23 cellular contexts compared by ENCODE assay signal in genomic region chr1:64363616-64364015, GRCh38.
DNase-seq lines count a peak whose midpoint lies in the region; ATAC-seq and TF ChIP-seq lines count a peak whose summit lies in the region.
"Had no signal": no experiment of that assay in that cellular context is flagged by ENCODE, and none has a peak within 500 bp of the region (broad histone marks: within the 10 kb centered on the region; RNA-seq: fewer than 3 reads in every experiment).

No MANE protein-coding gene starts in this region.

- intact Hi-C loops in A673 (cut with micrococcal nuclease; ENCODE audit: unreplicated experiment) = loop anchor here (2.0 to 10.0 kb wide), 4 partner anchors 81 to 576 kb away; no protein-coding TSS in a partner anchor

- no peak overlapping the region for H3K4me3 ChIP-seq in A673 (ENCODE audit: low read depth, low read length, poor library complexity, severe bottlenecking)
- no peak overlapping the region for H3K4me3 ChIP-seq in GM23338

- peaks cover 8% of the 10 kb centered on the region for H3K4me1 Mint-ChIP-seq in GM23338
- H3K4me1 Mint-ChIP-seq: CD4-positive, alpha-beta memory T cell had no signal

- BruUV-seq in A673 (replicated peaks; lab: Mats Ljungman, UMichigan) = no TSS peak

- no peaks in the 10 kb centered on the region for H3K79me2 ChIP-seq in GM23338 (replicated peaks; ENCODE audit: insufficient read depth)

- no peak overlapping the region for H3K4me3 Mint-ChIP-seq in GM23338
- H3K4me3 Mint-ChIP-seq: CD4-positive, alpha-beta memory T cell had no signal

- no peak for ATAC-seq in GM18519 (IDR thresholded peaks at IDR 0.05; ENCODE audit: low FRiP score, unreplicated experiment)
- no peak for ATAC-seq in GM23338
- ATAC-seq: HepG2, PC-3 had no signal

- CTCF ChIA-PET in A673 (lab: Charles Lee) = no interaction called here

- H3K9me3 ChIP-seq in A673 (ENCODE audit: low read depth, low read length, poor library complexity, severe bottlenecking) = no peaks in the 10 kb centered on the region

- H3K27ac Mint-ChIP-seq in GM23338 = no peak overlapping the region
- H3K27ac Mint-ChIP-seq: CD4-positive, alpha-beta memory T cell had no signal

- peaks cover 5% of the 10 kb centered on the region for H3K27me3 Mint-ChIP-seq in GM23338 (ENCODE audit: insufficient read depth, low read depth, poor library complexity)

- no peaks in the 10 kb centered on the region for H4K20me1 ChIP-seq in GM23338 (replicated peaks; ENCODE audit: insufficient read depth)

- no peaks in the 10 kb centered on the region for H3K27me3 ChIP-seq in A673 (replicated peaks; ENCODE audit: insufficient read depth, low read depth, low read length, poor library complexity)
- H3K27me3 ChIP-seq in GM23338 (ENCODE audit: insufficient read depth) = no peaks in the 10 kb centered on the region; the same call in 1 of the 2 replicates

- POLR2A ChIA-PET in A673 (lab: Charles Lee; ENCODE audit: low non-redundant PET) = no interaction called here

- no peak overlapping the region; the same call in 1 of the 2 replicates for H2AFZ ChIP-seq in GM23338

- H3K4me2 ChIP-seq in GM23338 = no peak overlapping the region

- H3K27ac ChIP-seq in A673 (ENCODE audit: low read depth, low read length, poor library complexity, severe bottlenecking) = peak overlapping the region; percentile 99
- H3K27ac ChIP-seq in GM23338 (ENCODE audit: low read depth) = no peak overlapping the region

- no peaks in the 10 kb centered on the region for H3K9me3 Mint-ChIP-seq in GM23338
- H3K9me3 Mint-ChIP-seq: CD4-positive, alpha-beta memory T cell had no signal

- TF ChIP-seq CTCF in A673 (conservative IDR thresholded peaks at IDR 0.05; ENCODE audit: low read depth, low read length) = no peak
- no peak for TF ChIP-seq CTCF in GM23338 (conservative IDR thresholded peaks at IDR 0.05; ENCODE audit: low read depth in 2 of 2)

- H3K36me3 Mint-ChIP-seq in GM23338 (ENCODE audit: low read depth) = no peaks in the 10 kb centered on the region
- H3K36me3 Mint-ChIP-seq: CD4-positive, alpha-beta memory T cell had no signal

- no peaks in the 10 kb centered on the region for H3F3A ChIP-seq in GM23338 (replicated peaks; ENCODE audit: low read depth)

- H3K4me1 ChIP-seq in A673 (ENCODE audit: insufficient read depth, low read length, poor library complexity, severe bottlenecking) = peaks cover 45% of the 10 kb centered on the region
- peaks cover 10% of the 10 kb centered on the region for H3K4me1 ChIP-seq in GM23338 (ENCODE audit: insufficient read depth)

- H3K36me3 ChIP-seq in A673 (ENCODE audit: insufficient read depth, low read length, poor library complexity, severe bottlenecking) (no peaks in the 10 kb centered on the region), GM23338 (ENCODE audit: insufficient read depth) (no peaks in the 10 kb centered on the region)

- DNase-seq in A673 (ENCODE audit: low spot score) (no peak), NCI-H446 (lab: John Stamatoyannopoulos, UW) (peak; percentile 23 to 44), hippocampal formation (lab: John Stamatoyannopoulos, UW) (peak; percentile 8 to 55), pons (ENCODE audit: low spot score) (peak; percentile 77), GM23338 (ENCODE audit: low spot score) (no peak), HUDEP-2 (lab: John Stamatoyannopoulos, UW; ENCODE audit: unreplicated experiment in 76 of 76) (no peak)
- DNase-seq: AML-193; CD4-positive, alpha-beta memory T cell; COR-L47; DMS79; EL; GF-D8; H7; MV-4-11; NCI-H1105; NCI-H1436 treated with DMSO at 0.1 percent for 48 hours; NCI-H187 treated with DMSO at 0.1 percent for 48 hours; NCI-H510A; NCI-H748 treated with DMSO at 0.1 percent for 48 hours; NK-92 treated with Interleukin-12 subunit alpha and Interleukin-12 subunit beta, amount 100 ng/mL, for 24 hours; PC-3 had no signal

- no peaks in the 10 kb centered on the region for H3K9me2 ChIP-seq in GM23338 (ENCODE audit: insufficient read depth)

TF ChIP-seq in GM23338, 12 proteins besides CTCF, POLR2A, EP300 and RAD21:
- TF ChIP-seq REST (IDR thresholded peaks at IDR 0.05; ENCODE audit: unreplicated experiment) = no peak
- no peak for TF ChIP-seq ZNF462 (CRISPR knock-in tag; IDR thresholded peaks at IDR 0.05)
- TF ChIP-seq POLR2AphosphoS5 (IDR thresholded peaks at IDR 0.05; ENCODE audit: low read depth) = no peak
- no peak for TF ChIP-seq NANOG (IDR thresholded peaks at IDR 0.05; ENCODE audit: borderline replicate concordance)

Comparison
In these comparisons a context has a peak if more than half of its experiments do, and no peak if none do; other contexts are left out.
1. DNase-seq: peak in NCI-H446 (2 of 2), hippocampal formation (2 of 2) and pons (single experiment); none in A673 (single experiment), GM23338 (single experiment) and HUDEP-2 (0 of 76).